In the genomic region with DNA sequence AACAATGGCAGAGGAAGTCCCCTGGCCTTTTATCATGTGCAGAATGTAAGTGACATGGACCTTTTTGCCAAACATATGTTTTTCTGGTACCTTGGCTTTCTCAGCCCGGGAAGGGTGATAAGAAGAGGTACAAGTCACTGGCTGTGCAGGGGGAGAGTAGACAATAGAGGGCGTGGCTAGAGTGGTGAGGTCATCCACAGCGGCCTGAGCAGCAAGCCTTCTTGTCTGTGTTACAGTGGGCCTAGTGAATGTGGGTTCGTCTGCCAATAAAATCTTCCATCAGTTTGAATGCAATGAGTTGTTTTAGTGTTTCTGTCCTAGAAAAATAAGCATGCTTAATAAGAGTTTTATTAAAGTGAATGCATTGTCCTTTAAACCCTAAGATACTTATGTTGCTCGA, we compare ENCODE assay signal across 1 cellular context.
TF ChIP-seq lines count a peak whose summit lies in the region.

No MANE protein-coding gene starts in this region.

TF ChIP-seq in K562, 482 proteins besides CTCF, POLR2A, EP300 and RAD21 (continued from another document):
- TF ChIP-seq SMC3 (conservative IDR thresholded peaks at IDR 0.05; ENCODE audit: insufficient read depth, low read depth, low read length) (no peak), BRCA1 (IDR thresholded peaks at IDR 0.05) (no peak), BRCA1 (CRISPR knock-in tag; IDR thresholded peaks at IDR 0.05) (no peak)
